ENCODE assay signal across 1 cellular context in the genomic region with DNA sequence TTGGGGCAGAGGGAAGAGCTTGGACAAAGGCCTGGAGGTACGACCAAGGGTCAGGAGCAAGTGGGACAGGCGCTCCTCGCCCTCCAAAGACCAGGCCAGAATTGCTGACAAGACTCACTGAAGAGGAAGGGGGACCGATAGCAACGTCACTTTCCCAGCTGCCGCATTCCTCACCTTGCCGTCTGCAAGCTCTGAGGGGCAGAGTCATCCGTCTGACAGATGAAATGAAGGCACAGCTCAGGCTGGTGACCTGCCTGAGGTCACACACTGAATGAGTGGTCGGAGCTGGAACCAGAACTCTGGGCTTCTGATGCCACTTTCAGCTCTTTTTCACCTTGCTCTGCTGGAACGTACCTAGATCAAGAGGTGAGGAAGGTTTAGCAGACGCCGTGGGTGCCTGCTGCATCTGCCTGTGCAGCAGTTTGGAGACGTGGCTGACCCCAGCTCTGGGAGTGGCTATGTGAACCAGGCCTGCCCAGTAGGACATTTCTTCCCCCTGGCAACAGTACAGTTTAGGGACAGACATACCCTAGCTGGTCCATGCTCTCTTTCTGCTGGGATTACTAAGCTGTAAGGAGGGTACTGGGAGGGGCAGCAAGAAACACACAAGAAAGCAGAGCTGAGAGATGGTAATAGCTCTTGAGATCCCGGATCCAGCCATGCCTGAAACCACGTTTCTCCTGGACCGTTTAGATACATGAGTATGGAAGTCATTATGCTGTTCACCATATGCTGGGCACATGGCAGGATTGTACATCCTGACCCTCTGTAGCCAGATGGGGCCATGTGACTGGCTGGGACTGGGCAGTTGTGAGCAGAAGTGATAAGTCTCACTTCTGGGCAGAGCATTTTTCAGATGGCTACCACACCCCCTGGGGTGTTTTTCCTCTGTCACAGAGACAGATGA.
TF ChIP-seq lines count a peak whose summit lies in the region.

No MANE protein-coding gene starts in this region.

TF ChIP-seq in HepG2, 621 proteins besides CTCF, POLR2A, EP300 and RAD21:
- TF ChIP-seq FOXO1 (CRISPR knock-in tag; IDR thresholded peaks at IDR 0.05) (no peak), NFYC (CRISPR knock-in tag; IDR thresholded peaks at IDR 0.05) (no peak), KDM1A (CRISPR knock-in tag; IDR thresholded peaks at IDR 0.05) (no peak), ZNF329 (CRISPR knock-in tag; IDR thresholded peaks at IDR 0.05; ENCODE audit: low read depth) (peak; percentile 75), CREB1 (IDR thresholded peaks at IDR 0.05) (peak; percentile 20; the same call in 1 of the 2 replicates), CREB1 (CRISPR knock-in tag; IDR thresholded peaks at IDR 0.05) (no peak), ZNF468 (CRISPR knock-in tag; IDR thresholded peaks at IDR 0.05) (no peak), HOXA9 (CRISPR knock-in tag; IDR thresholded peaks at IDR 0.05; ENCODE audit: borderline replicate concordance) (no peak), MAFK (conservative IDR thresholded peaks at IDR 0.05 in 1 of 2, IDR thresholded peaks at IDR 0.05 in 1 of 2; ENCODE audit: low read length in 2 of 2) (peak in 1 of 2 experiments; percentile 16; a peak in 1 of 4 replicates), NR2C2 (CRISPR knock-in tag; IDR thresholded peaks at IDR 0.05; ENCODE audit: borderline replicate concordance) (no peak), KLF11 (CRISPR knock-in tag; IDR thresholded peaks at IDR 0.05) (no peak)
TF ChIP-seq in HepG2: peak in this region for 3.
